ENCODE assay signal across 13 cellular contexts in genomic region chr1:183303901-183304300, GRCh38.
DNase-seq lines count a peak whose midpoint lies in the region; ATAC-seq and TF ChIP-seq lines count a peak whose summit lies in the region.
"Had no signal": no experiment of that assay in that cellular context is flagged by ENCODE, and none has a peak within 500 bp of the region (broad histone marks: within the 10 kb centered on the region; RNA-seq: fewer than 3 reads in every experiment).

No MANE protein-coding gene starts in this region.

- H3K36me3 ChIP-seq in RWPE2 (ENCODE audit: low read depth) (no peaks in the 10 kb centered on the region), stomach smooth muscle (ENCODE audit: control insufficient read depth in 2 of 2, insufficient read depth in 2 of 2, low read length in 2 of 2) (no peaks in the 10 kb centered on the region), gastrocnemius medialis (no peaks in the 10 kb centered on the region)

- in situ Hi-C loops in gastrocnemius medialis (cut with MboI; ENCODE audit: low sequenced_read_pairs in 4 of 4), result no loop called here

- H3K4me3 ChIP-seq in RWPE2 (ENCODE audit: severe bottlenecking), result no peak overlapping the region
- H3K4me3 ChIP-seq in stomach smooth muscle (ENCODE audit: low read length in 2 of 2), result peak overlapping the region in 1 of 2 donors; percentile 15
- no peak overlapping the region for H3K4me3 ChIP-seq in gastrocnemius medialis

- H3K9me3 ChIP-seq in RWPE2 (ENCODE audit: severe bottlenecking) (no peaks in the 10 kb centered on the region), stomach smooth muscle (ENCODE audit: control insufficient read depth in 2 of 2, low read length in 2 of 2) (no peaks in the 10 kb centered on the region), gastrocnemius medialis (no peaks in the 10 kb centered on the region)

- ATAC-seq in RWPE2 (ENCODE audit: low read depth) (peak; percentile 56), foreskin keratinocyte (peak; percentile 43), gastrocnemius medialis (no peak)
- ATAC-seq: stimulated activated naive CD8-positive, alpha-beta T cell treated with anti-CD3 and anti-CD28 coated beads, Interleukin-15, amount 100 ng/mL, for 72 hours had no signal

- no peaks in the 10 kb centered on the region for H3K27me3 ChIP-seq in RWPE2 (ENCODE audit: insufficient read depth, poor library complexity, severe bottlenecking)
- H3K27me3 ChIP-seq in foreskin keratinocyte, result no peaks in the 10 kb centered on the region
- no peaks in the 10 kb centered on the region for H3K27me3 ChIP-seq in stomach smooth muscle (ENCODE audit: control insufficient read depth in 1 of 2, insufficient read depth in 2 of 2, low read length in 2 of 2)
- no peaks in the 10 kb centered on the region for H3K27me3 ChIP-seq in gastrocnemius medialis

- H3K27ac ChIP-seq in RWPE2 (ENCODE audit: poor library complexity, severe bottlenecking), result no peak overlapping the region
- no peak overlapping the region for H3K27ac ChIP-seq in foreskin keratinocyte
- H3K27ac ChIP-seq in stomach smooth muscle (ENCODE audit: low read length), result peak overlapping the region; percentile 82
- peak overlapping the region in 1 of 4 donors; percentile 22 for H3K27ac ChIP-seq in gastrocnemius medialis

- TF ChIP-seq POLR2A in gastrocnemius medialis (IDR thresholded peaks at IDR 0.05), result no peak

- H3K4me1 ChIP-seq in RWPE2 (ENCODE audit: insufficient read depth, poor library complexity, severe bottlenecking) (peaks cover 3% of the 10 kb centered on the region), foreskin keratinocyte (peaks cover 4% of the 10 kb centered on the region), stomach smooth muscle (ENCODE audit: control insufficient read depth, insufficient read depth, low read length) (peaks cover 32% of the 10 kb centered on the region), gastrocnemius medialis (peaks cover 13 to 15% of the 10 kb centered on the region in 2 donors)

- DNase-seq in HCEC 1CT, result peak; percentile 74
- no peak for DNase-seq in RWPE2 (ENCODE audit: low spot score)
- peak in 1 of 2 donors; percentile 33 for DNase-seq in foreskin keratinocyte
- DNase-seq in activated gamma-delta T cell (lab: John Stamatoyannopoulos, UW), result no peak
- no peak for DNase-seq in HPDE6-E6E7 (ENCODE audit: extremely low spot score)
- DNase-seq in gastrocnemius medialis, result no peak
- DNase-seq: activated CD4-positive, alpha-beta T cell treated with anti-CD3 and anti-CD28 coated beads for 4 hours; activated naive CD4-positive, alpha-beta T cell treated with anti-CD3 and anti-CD28 coated beads, Interleukin-2, amount 10 ng/mL, durations not matched to agents 7 days and 5 days; effector CD4-positive, alpha-beta T cell; Kasumi-1; stimulated activated naive CD8-positive, alpha-beta T cell treated with anti-CD3 and anti-CD28 coated beads, Interleukin-15, amount 100 ng/mL, for 72 hours; T1000 had no signal

- intact Hi-C loops in gastrocnemius medialis (cut with DNase I; ENCODE audit: low total_unique reads), result no loop called here

- H3K9ac ChIP-seq in stomach smooth muscle (ENCODE audit: low read length in 2 of 2), result no peak overlapping the region

- TF ChIP-seq CTCF in RWPE2 (IDR thresholded peaks at IDR 0.05; ENCODE audit: poor library complexity, severe bottlenecking) (no peak), foreskin keratinocyte (conservative IDR thresholded peaks at IDR 0.05) (no peak), gastrocnemius medialis (IDR thresholded peaks at IDR 0.05 in 4 of 5, conservative IDR thresholded peaks at IDR 0.05 in 1 of 5) (no peak)

Comparison
In these comparisons a context has a peak if more than half of its experiments do, and no peak if none do; other contexts are left out.
1. ATAC-seq: peak in RWPE2 (single experiment) and foreskin keratinocyte (single experiment); none in gastrocnemius medialis (0 of 2).